Comparison of ENCODE assay signal across 8 cellular contexts in the genomic region with DNA sequence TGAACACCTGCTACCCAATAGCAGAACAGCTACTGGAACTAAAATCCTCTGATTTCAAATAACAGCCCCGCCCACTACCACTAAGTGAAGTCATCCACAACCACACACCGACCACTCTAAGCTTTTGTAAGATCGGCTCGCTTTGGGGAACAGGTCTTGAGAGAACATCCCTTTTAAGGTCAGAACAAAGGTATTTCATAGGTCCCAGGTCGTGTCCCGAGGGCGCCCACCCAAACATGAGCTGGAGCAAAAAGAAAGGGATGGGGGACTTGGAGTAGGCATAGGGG. TPM values are rescaled to one million over a fixed set of nuclear protein-coding genes. Genes with fewer than 3 reads are reported as not detected.
A peak's percentile ranks its signal among the peaks of the same experiment; 100 is the strongest.
DNase-seq lines count a peak whose midpoint lies in the region; ATAC-seq and TF ChIP-seq lines count a peak whose summit lies in the region.

No MANE protein-coding gene starts in this region.

- intact Hi-C loops in lower lobe of right lung (cut with DNase I), result loop anchor here (10.0 kb wide), 1 partner anchor 400 kb away; no protein-coding TSS in a partner anchor

- H3K27me3 ChIP-seq in WERI-Rb-1 (ENCODE audit: insufficient read depth, low read depth, severe bottlenecking) (no peaks in the 10 kb centered on the region), lower lobe of right lung (ENCODE audit: low read depth) (no peaks in the 10 kb centered on the region)

- peaks cover 9% of the 10 kb centered on the region for H3K36me3 ChIP-seq in WERI-Rb-1
- no peaks in the 10 kb centered on the region for H3K36me3 ChIP-seq in lower lobe of right lung

- H3K4me1 ChIP-seq in lower lobe of right lung, result peaks cover 5% of the 10 kb centered on the region

- H3K4me3 ChIP-seq in Jurkat, Clone E6-1 (ENCODE audit: low read length), result peak overlapping the region; percentile 72
- H3K4me3 ChIP-seq in WERI-Rb-1 (ENCODE audit: low read depth, low read length) (peak overlapping the region; percentile 86), coronary artery (peak overlapping the region; percentile 88), lower lobe of right lung (peak overlapping the region; percentile 91)

- DNase-seq in DMS53 (lab: John Stamatoyannopoulos, UW) (peak; percentile 87), WERI-Rb-1 (peak; percentile 25), coronary artery (ENCODE audit: low spot score) (no peak), lower lobe of right lung (no peak), GM19240 (ENCODE audit: insufficient read length, low spot score) (no peak)
- peak; percentile 66 for DNase-seq in Jurkat, Clone E6-1 (ENCODE audit: low read depth, low spot score)
- DNase-seq in stimulated activated CD8-positive, alpha-beta memory T cell treated with anti-CD3 and anti-CD28 coated beads, Interleukin-4, amount 100 ng/mL, for 4 hours (ENCODE audit: low read depth in 2 of 2, low spot score in 1 of 2), result peak; percentile 44 to 48

- TF ChIP-seq CTCF in WERI-Rb-1 (IDR thresholded peaks at IDR 0.05; ENCODE audit: low read depth, low read length) (no peak), coronary artery (IDR thresholded peaks at IDR 0.05) (no peak), lower lobe of right lung (IDR thresholded peaks at IDR 0.05) (no peak)

- H3K27ac ChIP-seq in WERI-Rb-1 (peak overlapping the region; percentile 99), coronary artery (peak overlapping the region; percentile 94 to 99), lower lobe of right lung (peak overlapping the region; percentile 97)

- ATAC-seq in GM21447 (IDR thresholded peaks at IDR 0.05; ENCODE audit: unreplicated experiment) (peak; percentile 15), lower lobe of right lung (peak; percentile 78 to 79)

- H3K9me3 ChIP-seq in WERI-Rb-1 (ENCODE audit: severe bottlenecking), result no peaks in the 10 kb centered on the region
- H3K9me3 ChIP-seq in lower lobe of right lung, result no peaks in the 10 kb centered on the region

RNA-seq across cellular contexts. Expression of a gene that starts 0.3 kb away (rescaled TPM):
- not detected for polyA plus RNA-seq in Jurkat, Clone E6-1 (2012; ENCODE audit: insufficient read depth, insufficient read length)
- total RNA-seq in lower lobe of right lung, result not detected

RNA-seq across cellular contexts. Expression of a gene that starts 0.4 kb away (rescaled TPM):
- 13.6 TPM for polyA plus RNA-seq in Jurkat, Clone E6-1 (2012; ENCODE audit: insufficient read depth, insufficient read length)
- 2.4 TPM for total RNA-seq in lower lobe of right lung

Comparison
In these comparisons a context has a peak if more than half of its experiments do, and no peak if none do; other contexts are left out.
1. DNase-seq: peak in DMS53 (single experiment), Jurkat, Clone E6-1 (single experiment), WERI-Rb-1 (single experiment) and stimulated activated CD8-positive, alpha-beta memory T cell treated with anti-CD3 and anti-CD28 coated beads, Interleukin-4, amount 100 ng/mL, for 4 hours (2 of 2); none in coronary artery (single experiment), lower lobe of right lung (single experiment) and GM19240 (single experiment).
2. Peak in every context shown above with its lines, with median percentiles within 50 percentile points of each other: H3K4me3 ChIP-seq and H3K27ac ChIP-seq.